ENCODE assay signal across 16 cellular contexts in genomic region chr10:6493521-6494451, GRCh38.
DNase-seq lines count a peak whose midpoint lies in the region; ATAC-seq lines count a peak whose summit lies in the region.
"Had no signal": no experiment of that assay in that cellular context is flagged by ENCODE, and none has a peak within 500 bp of the region (broad histone marks: within the 10 kb centered on the region; RNA-seq: fewer than 3 reads in every experiment).

No MANE protein-coding gene starts in this region.

- DNase-seq in GM23248 (peak; percentile 48), immature natural killer cell (peak; percentile 55 to 62 (median 62)), medulla oblongata (ENCODE audit: extremely low spot score) (no peak), NCI-H526 treated with DMSO at 0.1 percent for 48 hours (lab: John Stamatoyannopoulos, UW) (no peak), NCI-H2029 (lab: John Stamatoyannopoulos, UW) (no peak)
- DNase-seq: activated naive CD4-positive, alpha-beta T cell treated with anti-CD3 and anti-CD28 coated beads, Interleukin-2, amount 50 U/mL, for 16 hours; cortex of kidney; foreskin melanocyte; islet precursor cell; NCI-H2171 treated with DMSO at 0.1 percent for 48 hours; PC-3; stomach had no signal

- H3K27me3 Mint-ChIP-seq in activated T-helper 17 cell treated with anti-CD3 and anti-CD28 coated beads, Interleukin-2, amount 50 U/mL, for 72 hours, result no peaks in the 10 kb centered on the region
- peaks cover 4 to 21% (median 5%) of the 10 kb centered on the region in 3 donors for H3K27me3 Mint-ChIP-seq in immature natural killer cell (ENCODE audit: low read depth in 3 of 3)

- H3K4me2 ChIP-seq in BLaER1 treated with 17β-estradiol and CSF1 and Interleukin-3, amounts not matched to agents 10 nM and 100 nM, result peak overlapping the region in 8 of 11 experiments; percentile 17 to 85 (median 60); a peak in 14 of 22 replicates
- no peak overlapping the region for H3K4me2 ChIP-seq in GM23248 (ENCODE audit: unreplicated experiment)

- peaks cover 36 to 67% (median 49%) of the 10 kb centered on the region in 10 experiments for H3K4me1 ChIP-seq in BLaER1 treated with 17β-estradiol and CSF1 and Interleukin-3, amounts not matched to agents 10 nM and 100 nM
- no peaks in the 10 kb centered on the region for H3K4me1 ChIP-seq in GM23248 (ENCODE audit: insufficient read depth)
- H3K4me1 ChIP-seq: stomach had no signal

- no peak overlapping the region for H3K9ac ChIP-seq in BLaER1 treated with 17β-estradiol and CSF1 and Interleukin-3, amounts not matched to agents 10 nM and 100 nM
- no peak overlapping the region for H3K9ac ChIP-seq in GM23248

- H3K36me3 ChIP-seq in BLaER1 treated with 17β-estradiol and CSF1 and Interleukin-3, amounts not matched to agents 10 nM and 100 nM, result peaks cover 0 to 36% (median 15%) of the 10 kb centered on the region in 11 experiments; a peak in 11 of 22 replicates
- no peaks in the 10 kb centered on the region for H3K36me3 ChIP-seq in GM23248 (ENCODE audit: low read depth)
- H3K36me3 ChIP-seq: stomach had no signal

- no peaks in the 10 kb centered on the region for H4K20me1 ChIP-seq in BLaER1 treated with 17β-estradiol and CSF1 and Interleukin-3, amounts not matched to agents 10 nM and 100 nM
- no peaks in the 10 kb centered on the region for H4K20me1 ChIP-seq in GM23248 (ENCODE audit: insufficient read depth)

- no peaks in the 10 kb centered on the region for H3K9me2 ChIP-seq in GM23248 (ENCODE audit: insufficient read depth)

- no peak overlapping the region for H3K27ac Mint-ChIP-seq in activated T-helper 17 cell treated with anti-CD3 and anti-CD28 coated beads, Interleukin-2, amount 50 U/mL, for 72 hours
- no peak overlapping the region for H3K27ac Mint-ChIP-seq in immature natural killer cell
- H3K27ac Mint-ChIP-seq: B cell had no signal

- 61 to 62% methylated on average over 11 of the region's 11 CpGs for WGBS in GM23248 (ENCODE audit: low coverage in 1 of 2, low lambda C conversion rate in 2 of 2, missing lambda C conversion rate in 2 of 2), 2 experiments

- no peak overlapping the region for H3K4me3 ChIP-seq in BLaER1 treated with 17β-estradiol and CSF1 and Interleukin-3, amounts not matched to agents 10 nM and 100 nM
- no peak overlapping the region for H3K4me3 ChIP-seq in GM23248
- H3K4me3 ChIP-seq: stomach had no signal

- no peaks in the 10 kb centered on the region for H3K27me3 ChIP-seq in BLaER1 treated with 17β-estradiol and CSF1 and Interleukin-3, amounts not matched to agents 10 nM and 100 nM
- peaks cover 14% of the 10 kb centered on the region; the same call in 1 of the 2 replicates for H3K27me3 ChIP-seq in GM23248 (replicated peaks; ENCODE audit: insufficient read depth)
- H3K27me3 ChIP-seq: stomach had no signal

- in situ Hi-C loops in GM23248 (cut with MboI), result no loop called here

- H3K4me3 Mint-ChIP-seq in activated T-helper 17 cell treated with anti-CD3 and anti-CD28 coated beads, Interleukin-2, amount 50 U/mL, for 72 hours, result no peak overlapping the region
- no peak overlapping the region for H3K4me3 Mint-ChIP-seq in immature natural killer cell
- H3K4me3 Mint-ChIP-seq: B cell had no signal

- H3K9me3 ChIP-seq in BLaER1 treated with 17β-estradiol and CSF1 and Interleukin-3, amounts not matched to agents 10 nM and 100 nM (replicated peaks in 1 of 11), result 0 out of 22 replicates have a peak, but pooled peaks cover 0 to under 1% (median 0%) of the 10 kb centered on the region in 11 experiments
- H3K9me3 ChIP-seq in GM23248 (ENCODE audit: low read depth), result no peaks in the 10 kb centered on the region
- H3K9me3 ChIP-seq: stomach had no signal

- H3K4me1 Mint-ChIP-seq in activated T-helper 17 cell treated with anti-CD3 and anti-CD28 coated beads, Interleukin-2, amount 50 U/mL, for 72 hours, result peaks cover 22% of the 10 kb centered on the region
- H3K4me1 Mint-ChIP-seq in immature natural killer cell, result no peaks in the 10 kb centered on the region

- no peaks in the 10 kb centered on the region for H3K36me3 Mint-ChIP-seq in activated T-helper 17 cell treated with anti-CD3 and anti-CD28 coated beads, Interleukin-2, amount 50 U/mL, for 72 hours (ENCODE audit: low read depth)
- H3K36me3 Mint-ChIP-seq in immature natural killer cell, result peaks cover 21 to 44% (median 35%) of the 10 kb centered on the region in 3 donors

- no peaks in the 10 kb centered on the region for H3K79me2 ChIP-seq in GM23248 (ENCODE audit: insufficient read depth)

- no peak overlapping the region for H2AFZ ChIP-seq in GM23248

- no peaks in the 10 kb centered on the region for H3K9me3 Mint-ChIP-seq in activated T-helper 17 cell treated with anti-CD3 and anti-CD28 coated beads, Interleukin-2, amount 50 U/mL, for 72 hours
- H3K9me3 Mint-ChIP-seq in immature natural killer cell, result no peaks in the 10 kb centered on the region

- H3F3A ChIP-seq in GM23248 (ENCODE audit: insufficient read depth), result no peaks in the 10 kb centered on the region

- peak overlapping the region in 4 of 11 experiments; percentile 10 to 62 (median 28); a peak in 2 of 22 replicates for H3K27ac ChIP-seq in BLaER1 treated with 17β-estradiol and CSF1 and Interleukin-3, amounts not matched to agents 10 nM and 100 nM
- H3K27ac ChIP-seq in GM23248, result no peak overlapping the region

- peak; percentile 69 for ATAC-seq in activated T-helper 17 cell treated with anti-CD3 and anti-CD28 coated beads, Interleukin-2, amount 50 U/mL, for 72 hours (replicated peaks)
- ATAC-seq in esophagus mucosa, result no peak
- ATAC-seq: PC-3 had no signal

Comparison
In these comparisons a context has a peak if more than half of its experiments do, and no peak if none do; other contexts are left out.
1. DNase-seq: peak in GM23248 (single experiment) and immature natural killer cell (3 of 3); none in medulla oblongata (single experiment), NCI-H526 treated with DMSO at 0.1 percent for 48 hours (single experiment) and NCI-H2029 (single experiment).